29 cellular contexts compared by ENCODE assay signal in genomic region chr10:93123766-93124165, GRCh38. TPM values are rescaled to one million over a fixed set of nuclear protein-coding genes. Genes with fewer than 3 reads are reported as not detected.
"Had no signal": no experiment of that assay in that cellular context is flagged by ENCODE, and none has a peak within 500 bp of the region (broad histone marks: within the 10 kb centered on the region; RNA-seq: fewer than 3 reads in every experiment).

No MANE protein-coding gene starts in this region.

- H3K27ac ChIP-seq: esophagus squamous epithelium, gastrocnemius medialis, lower lobe of right lung, ovary, prostate gland, uterus had no signal

- H3K4me3 ChIP-seq: esophagus squamous epithelium, gastrocnemius medialis, lower lobe of right lung, ovary, prostate gland, transverse colon, uterus had no signal

- H3K9me3 ChIP-seq: gastrocnemius medialis, ovary, prostate gland, uterus had no signal

- DNase-seq: activated CD4-positive, alpha-beta T cell treated with anti-CD3 and anti-CD28 coated beads for 4 hours; activated CD4-positive, alpha-beta T cell treated with anti-CD3 and anti-CD28 coated beads, Interleukin-2, amount 50 U/mL, for 48 hours; activated CD8-positive, alpha-beta memory T cell treated with anti-CD3 and anti-CD28 coated beads, Interleukin-2, amount 50 U/mL, for 48 hours; activated naive CD4-positive, alpha-beta T cell treated with anti-CD3 and anti-CD28 coated beads for 36 hours; activated naive CD8-positive, alpha-beta T cell treated with anti-CD3 and anti-CD28 coated beads, Interleukin-2, amount 50 U/mL, for 24 hours; activated T-cell treated with anti-CD3 and anti-CD28 coated beads, Interleukin-2, amount 50 U/mL, for 4 hours; cerebellar nuclear complex; cortex of kidney; endodermal cell; esophagus squamous epithelium; gastrocnemius medialis; head of caudate nucleus; kidney; lower lobe of right lung; natural killer cell; ovary; stimulated activated CD4-positive, alpha-beta T cell treated with anti-CD3 and anti-CD28 coated beads, Interleukin-4, amount 100 ng/mL, for 24 hours; stimulated activated naive CD8-positive, alpha-beta T cell treated with anti-CD3 and anti-CD28 coated beads, Interleukin-15, amount 100 ng/mL, for 72 hours; T1000; uterus had no signal

- H3K27me3 Mint-ChIP-seq: activated naive CD8-positive, alpha-beta T cell treated with anti-CD3 and anti-CD28 coated beads, Interleukin-2, amount 50 U/mL, for 24 hours; stimulated activated naive CD8-positive, alpha-beta T cell treated with anti-CD3 and anti-CD28 coated beads, Interleukin-15, amount 100 ng/mL, for 72 hours had no signal

- H3K36me3 ChIP-seq: esophagus squamous epithelium, gastrocnemius medialis, lower lobe of right lung, ovary, prostate gland, transverse colon, uterus had no signal

- H3K4me1 ChIP-seq: esophagus squamous epithelium, gastrocnemius medialis, lower lobe of right lung, prostate gland, uterus had no signal

- ATAC-seq: activated naive CD8-positive, alpha-beta T cell treated with anti-CD3 and anti-CD28 coated beads, Interleukin-2, amount 50 U/mL, for 24 hours; activated T-cell treated with anti-CD3 and anti-CD28 coated beads, Interleukin-2, amount 50 U/mL, for 4 hours; gastrocnemius medialis; left lobe of liver; lower lobe of right lung; natural killer cell; stimulated activated naive CD8-positive, alpha-beta T cell treated with anti-CD3 and anti-CD28 coated beads, Interleukin-15, amount 100 ng/mL, for 72 hours; WTC11 had no signal

- H3K27me3 ChIP-seq: gastrocnemius medialis, ovary, transverse colon, uterus had no signal

- H3K4me3 Mint-ChIP-seq: activated naive CD4-positive, alpha-beta T cell treated with anti-CD3 and anti-CD28 coated beads for 36 hours; activated naive CD8-positive, alpha-beta T cell treated with anti-CD3 and anti-CD28 coated beads, Interleukin-2, amount 50 U/mL, for 24 hours; activated T-cell treated with anti-CD3 and anti-CD28 coated beads, Interleukin-2, amount 50 U/mL, for 4 hours; endodermal cell; natural killer cell; stimulated activated naive CD8-positive, alpha-beta T cell treated with anti-CD3 and anti-CD28 coated beads, Interleukin-15, amount 100 ng/mL, for 72 hours; T-helper 1 cell treated with Interleukin-12 subunit alpha and Interleukin-12 subunit beta and Interleukin-4 antibody, amounts not matched to agents 30 μg/mL and 1 μg/mL, for 36 hours; WTC11 had no signal

- H3K4me1 Mint-ChIP-seq: endodermal cell, natural killer cell had no signal

- H3K27ac Mint-ChIP-seq: activated naive CD4-positive, alpha-beta T cell treated with anti-CD3 and anti-CD28 coated beads for 36 hours; activated naive CD8-positive, alpha-beta T cell treated with anti-CD3 and anti-CD28 coated beads, Interleukin-2, amount 50 U/mL, for 24 hours; activated T-helper 2 cell treated with anti-CD3 and anti-CD28 coated beads, Interferon-gamma antibody, Interleukin-2, Interleukin-4, amounts not matched to agents 10 μg/mL and 5 μg/mL and 100 μg/mL, durations not matched to agents 14 hours and 24 hours and 36 hours; endodermal cell; natural killer cell; stimulated activated naive CD8-positive, alpha-beta T cell treated with anti-CD3 and anti-CD28 coated beads, Interleukin-15, amount 100 ng/mL, for 72 hours; T-helper 1 cell treated with Interleukin-12 subunit alpha and Interleukin-12 subunit beta and Interleukin-4 antibody, amounts not matched to agents 30 μg/mL and 1 μg/mL, for 36 hours; WTC11 had no signal

RNA-seq across cellular contexts. Expression of gene CYP26A1, which starts 50.1 kb away (rescaled TPM):
- total RNA-seq: activated CD8-positive, alpha-beta memory T cell treated with anti-CD3 and anti-CD28 coated beads for 36 hours; activated naive CD4-positive, alpha-beta T cell treated with anti-CD3 and anti-CD28 coated beads for 36 hours; activated T-cell treated with anti-CD3 and anti-CD28 coated beads, Interleukin-2, amount 50 U/mL, for 4 hours; activated T-helper 2 cell treated with anti-CD3 and anti-CD28 coated beads, Interferon-gamma antibody, Interleukin-2, Interleukin-4, amounts not matched to agents 10 μg/mL and 5 μg/mL and 100 μg/mL, durations not matched to agents 14 hours and 24 hours and 36 hours; esophagus squamous epithelium; gastrocnemius medialis; lower lobe of right lung; mesenteric fat pad; mucosa of gallbladder; natural killer cell; prostate gland; transverse colon had no signal
- polyA plus RNA-seq: ovary had no signal
